ENCODE assay signal across 1 cellular context in genomic region chr2:209348453-209348852, GRCh38.
TF ChIP-seq lines count a peak whose summit lies in the region.

No MANE protein-coding gene starts in this region.

TF ChIP-seq in GM23338, 12 proteins besides CTCF, POLR2A, EP300 and RAD21 (continued from another document):
- TF ChIP-seq ETS1 (IDR thresholded peaks at IDR 0.05) (no peak), JUNB (IDR thresholded peaks at IDR 0.05; ENCODE audit: unreplicated experiment) (no peak), EZH2phosphoT487 (IDR thresholded peaks at IDR 0.05; ENCODE audit: unreplicated experiment) (no peak), STAT1 (IDR thresholded peaks at IDR 0.05; ENCODE audit: unreplicated experiment) (no peak)
